Comparison of ENCODE assay signal across 14 cellular contexts in genomic region chr10:117350905-117351304, GRCh38. TPM values are rescaled to one million over a fixed set of nuclear protein-coding genes. Genes with fewer than 3 reads are reported as not detected.
DNase-seq lines count a peak whose midpoint lies in the region; ATAC-seq lines count a peak whose summit lies in the region.
"Had no signal": no experiment of that assay in that cellular context is flagged by ENCODE, and none has a peak within 500 bp of the region (broad histone marks: within the 10 kb centered on the region; RNA-seq: fewer than 3 reads in every experiment).

No MANE protein-coding gene starts in this region.

- peak; percentile 88 for ATAC-seq in GM19035 (IDR thresholded peaks at IDR 0.05; ENCODE audit: unreplicated experiment)
- peak; percentile 56 for ATAC-seq in HG02571 (IDR thresholded peaks at IDR 0.05; ENCODE audit: unreplicated experiment)
- peak; percentile 84 for ATAC-seq in HG03432 (IDR thresholded peaks at IDR 0.05; ENCODE audit: unreplicated experiment)
- no peak for ATAC-seq in stimulated activated effector memory CD8-positive, alpha-beta T cell treated with anti-CD3 and anti-CD28 coated beads, Interleukin-12 subunit alpha, Interleukin-12 subunit beta, amount 100 ng/mL, for 72 hours
- ATAC-seq in naive thymus-derived CD8-positive, alpha-beta T cell: no peak
- ATAC-seq in aorta (ENCODE audit: low FRiP score): no peak
- ATAC-seq: mucosa of descending colon had no signal

- 91 to 99% methylated on average over 3 of the region's 3 CpGs for WGBS in aorta, 2 donors

- H3K36me3 Mint-ChIP-seq in stimulated activated effector memory CD8-positive, alpha-beta T cell treated with anti-CD3 and anti-CD28 coated beads, Interleukin-12 subunit alpha, Interleukin-12 subunit beta, amount 100 ng/mL, for 72 hours: no peaks in the 10 kb centered on the region
- peaks cover 0 to 6% (median 0%) of the 10 kb centered on the region in 3 donors for H3K36me3 Mint-ChIP-seq in naive thymus-derived CD8-positive, alpha-beta T cell

- peak overlapping the region; percentile 24 for H3K27ac Mint-ChIP-seq in stimulated activated effector memory CD8-positive, alpha-beta T cell treated with anti-CD3 and anti-CD28 coated beads, Interleukin-12 subunit alpha, Interleukin-12 subunit beta, amount 100 ng/mL, for 72 hours
- peak overlapping the region in 2 of 10 donors; percentile 26 to 39 for H3K27ac Mint-ChIP-seq in naive thymus-derived CD8-positive, alpha-beta T cell

- no peak overlapping the region for H3K27ac ChIP-seq in aorta (ENCODE audit: low read depth in 1 of 2, low read length in 2 of 2)
- H3K27ac ChIP-seq: adrenal gland, right lobe of liver had no signal

- H3K9me3 ChIP-seq in aorta (ENCODE audit: control insufficient read depth, low read length): no peaks in the 10 kb centered on the region
- H3K9me3 ChIP-seq: adrenal gland, mucosa of descending colon, right lobe of liver, SK-N-SH had no signal

- H3K27me3 Mint-ChIP-seq in naive thymus-derived CD8-positive, alpha-beta T cell: no peaks in the 10 kb centered on the region

- intact Hi-C loops in aorta (cut with DNase I): no loop called here

- H3K36me3 ChIP-seq in aorta (ENCODE audit: control insufficient read depth in 1 of 2, insufficient read depth in 2 of 2, low read length in 1 of 2): no peaks in the 10 kb centered on the region
- H3K36me3 ChIP-seq: adrenal gland, right lobe of liver had no signal

- peaks cover 0 to 1% of the 10 kb centered on the region in 2 donors for H3K4me1 ChIP-seq in aorta (ENCODE audit: control insufficient read depth in 1 of 2, insufficient read depth in 2 of 2, low read length in 2 of 2)

- H3K4me1 Mint-ChIP-seq in stimulated activated effector memory CD8-positive, alpha-beta T cell treated with anti-CD3 and anti-CD28 coated beads, Interleukin-12 subunit alpha, Interleukin-12 subunit beta, amount 100 ng/mL, for 72 hours: peaks cover 62% of the 10 kb centered on the region
- H3K4me1 Mint-ChIP-seq in naive thymus-derived CD8-positive, alpha-beta T cell: peaks cover 35 to 69% (median 62%) of the 10 kb centered on the region in 4 donors

- H3K4me3 Mint-ChIP-seq in stimulated activated effector memory CD8-positive, alpha-beta T cell treated with anti-CD3 and anti-CD28 coated beads, Interleukin-12 subunit alpha, Interleukin-12 subunit beta, amount 100 ng/mL, for 72 hours: no peak overlapping the region
- no peak overlapping the region for H3K4me3 Mint-ChIP-seq in naive thymus-derived CD8-positive, alpha-beta T cell

- no peak for DNase-seq in stimulated activated effector memory CD8-positive, alpha-beta T cell treated with anti-CD3 and anti-CD28 coated beads, Interleukin-12 subunit alpha, Interleukin-12 subunit beta, amount 100 ng/mL, for 72 hours (ENCODE audit: low spot score in 2 of 2)
- DNase-seq in naive thymus-derived CD8-positive, alpha-beta T cell: no peak
- DNase-seq in RPMI8226 (no peak), aorta (no peak)
- DNase-seq: activated CD4-positive, alpha-beta T cell treated with anti-CD3 and anti-CD28 coated beads, Interleukin-2, amount 50 U/mL, for 48 hours; adrenal gland; DMS 273 treated with DMSO at 0.1 percent for 48 hours; NCI-H446 treated with DMSO at 0.1 percent for 48 hours; right lobe of liver; SK-N-SH had no signal

- no peak overlapping the region for H3K4me3 ChIP-seq in aorta (ENCODE audit: low read length in 2 of 2)
- H3K4me3 ChIP-seq: adrenal gland, mucosa of descending colon, right lobe of liver had no signal

- no peaks in the 10 kb centered on the region for H3K9me3 Mint-ChIP-seq in stimulated activated effector memory CD8-positive, alpha-beta T cell treated with anti-CD3 and anti-CD28 coated beads, Interleukin-12 subunit alpha, Interleukin-12 subunit beta, amount 100 ng/mL, for 72 hours
- H3K9me3 Mint-ChIP-seq in naive thymus-derived CD8-positive, alpha-beta T cell: no peaks in the 10 kb centered on the region

- no peaks in the 10 kb centered on the region for H3K27me3 ChIP-seq in aorta (ENCODE audit: control insufficient read depth in 1 of 2, insufficient read depth in 2 of 2, low read length in 1 of 2)
- H3K27me3 ChIP-seq: adrenal gland, right lobe of liver had no signal

- POLR2A ChIA-PET in naive thymus-derived CD8-positive, alpha-beta T cell (lab: Charles Lee): interaction anchor here (0.7 kb wide), 1 partner anchor 10 kb away, joined by 3 read pairs; no protein-coding TSS in a partner anchor

RNA-seq across cellular contexts. Expression of gene PDZD8, which starts 24.3 kb away (rescaled TPM):
- 10 to 100 TPM; 18.1 to 20.0 TPM for total RNA-seq in naive thymus-derived CD8-positive, alpha-beta T cell
- 1 to 10 TPM; 7.4 to 9.2 (median 8.5) TPM for polyA plus RNA-seq in naive thymus-derived CD8-positive, alpha-beta T cell
- total RNA-seq in aorta: 10 to 100 TPM; 35.5 to 36.0 TPM
- polyA plus RNA-seq in aorta: 1 to 10 TPM; 4.5 to 5.2 TPM

Comparison
In these comparisons a context has a peak if more than half of its experiments do, and no peak if none do; other contexts are left out.
1. ATAC-seq: peak in GM19035 (single experiment), HG02571 (single experiment) and HG03432 (single experiment); none in stimulated activated effector memory CD8-positive, alpha-beta T cell treated with anti-CD3 and anti-CD28 coated beads, Interleukin-12 subunit alpha, Interleukin-12 subunit beta, amount 100 ng/mL, for 72 hours (single experiment), naive thymus-derived CD8-positive, alpha-beta T cell (0 of 2) and aorta (single experiment).